ENCODE assay signal across 22 cellular contexts in genomic region chr9:138070815-138071214, GRCh38.
"Had no signal": no experiment of that assay in that cellular context is flagged by ENCODE, and none has a peak within 500 bp of the region (broad histone marks: within the 10 kb centered on the region; RNA-seq: fewer than 3 reads in every experiment).

No MANE protein-coding gene starts in this region.

- ATAC-seq: activated CD4-positive, CD25-positive, alpha-beta regulatory T cell treated with anti-CD3 and anti-CD28 coated beads, Interleukin-2, amount 50 U/mL, for 24 hours; body of pancreas; gastrocnemius medialis; left colon; mucosa of descending colon; naive thymus-derived CD4-positive, alpha-beta T cell; stimulated activated naive CD8-positive, alpha-beta T cell treated with anti-CD3 and anti-CD28 coated beads, Interleukin-15, Interleukin-2, amounts not matched to agents 100 U/mL and 50 U/mL, for 24 hours had no signal

- H3K4me3 ChIP-seq: body of pancreas, gastrocnemius medialis, heart left ventricle, mucosa of descending colon, SJSA1, skin epidermis, suprapubic skin had no signal

- H3K4me1 Mint-ChIP-seq: activated naive CD8-positive, alpha-beta T cell treated with anti-CD3 and anti-CD28 coated beads for 36 hours; naive thymus-derived CD4-positive, alpha-beta T cell had no signal

- H3K27ac ChIP-seq: body of pancreas, gastrocnemius medialis, heart left ventricle, SJSA1, skin epidermis, suprapubic skin had no signal

- H3K36me3 Mint-ChIP-seq: activated naive CD8-positive, alpha-beta T cell treated with anti-CD3 and anti-CD28 coated beads for 36 hours; naive thymus-derived CD4-positive, alpha-beta T cell had no signal

- H3K9me3 Mint-ChIP-seq: activated naive CD8-positive, alpha-beta T cell treated with anti-CD3 and anti-CD28 coated beads for 36 hours; activated T-cell treated with anti-CD3 and anti-CD28 coated beads, Interleukin-2, amount 50 U/mL, for 24 hours; T-helper 2 cell treated with Interferon-gamma antibody and Interleukin-4, amounts not matched to agents 5 μg/mL and 100 μg/mL, for 36 hours had no signal

- H3K27me3 ChIP-seq: body of pancreas had no signal

- H3K36me3 ChIP-seq: gastrocnemius medialis, heart left ventricle, SJSA1, suprapubic skin had no signal

- H3K9me3 ChIP-seq: body of pancreas, gastrocnemius medialis, heart left ventricle, mucosa of descending colon, SJSA1, suprapubic skin had no signal

- H3K4me1 ChIP-seq: body of pancreas, gastrocnemius medialis, heart left ventricle, SJSA1, suprapubic skin had no signal

- DNase-seq: activated CD4-positive, alpha-beta T cell treated with anti-CD3 and anti-CD28 coated beads, Interleukin-2, amount 50 U/mL, for 1 hour; activated gamma-delta T cell treated with Interleukin-2 at 50 U/mL for 16 hours; activated naive CD8-positive, alpha-beta T cell treated with anti-CD3 and anti-CD28 coated beads for 36 hours; activated T-cell treated with anti-CD3 and anti-CD28 coated beads, Interleukin-2, amount 50 U/mL, for 24 hours; amygdala; cortex of kidney; effector CD8-positive, alpha-beta T cell; gastrocnemius medialis; heart left ventricle; mammary epithelial cell; mucosa of descending colon; naive thymus-derived CD4-positive, alpha-beta T cell; stimulated activated CD4-positive, alpha-beta T cell treated with anti-CD3 and anti-CD28 coated beads, Interleukin-4, amount 100 ng/mL, for 4 hours; stimulated activated CD8-positive, alpha-beta memory T cell treated with anti-CD3 and anti-CD28 coated beads, Interleukin-4, amount 100 ng/mL, for 48 hours; stimulated activated naive CD8-positive, alpha-beta T cell treated with anti-CD3 and anti-CD28 coated beads, Interleukin-15, Interleukin-2, amounts not matched to agents 100 U/mL and 50 U/mL, for 24 hours had no signal

- H3K27ac Mint-ChIP-seq: activated naive CD8-positive, alpha-beta T cell treated with anti-CD3 and anti-CD28 coated beads for 36 hours; activated T-cell treated with anti-CD3 and anti-CD28 coated beads, Interleukin-2, amount 50 U/mL, for 24 hours; naive thymus-derived CD4-positive, alpha-beta T cell; T-helper 2 cell treated with Interferon-gamma antibody and Interleukin-4, amounts not matched to agents 5 μg/mL and 100 μg/mL, for 36 hours had no signal

- H3K4me3 Mint-ChIP-seq: activated naive CD8-positive, alpha-beta T cell treated with anti-CD3 and anti-CD28 coated beads for 36 hours; activated T-cell treated with anti-CD3 and anti-CD28 coated beads, Interleukin-2, amount 50 U/mL, for 24 hours; naive thymus-derived CD4-positive, alpha-beta T cell; T-helper 2 cell treated with Interferon-gamma antibody and Interleukin-4, amounts not matched to agents 5 μg/mL and 100 μg/mL, for 36 hours had no signal
